ENCODE assay signal across 18 cellular contexts in genomic region chr7:76428149-76428823, GRCh38. TPM values are rescaled to one million over a fixed set of nuclear protein-coding genes. Genes with fewer than 3 reads are reported as not detected.
"Had no signal": no experiment of that assay in that cellular context is flagged by ENCODE, and none has a peak within 500 bp of the region (broad histone marks: within the 10 kb centered on the region; RNA-seq: fewer than 3 reads in every experiment).

No MANE protein-coding gene starts in this region.

- H3K36me3 Mint-ChIP-seq: activated naive CD8-positive, alpha-beta T cell treated with anti-CD3 and anti-CD28 coated beads, Interleukin-2, amount 10 ng/mL, durations not matched to agents 7 days and 5 days; memory B cell had no signal

- H3K27ac ChIP-seq: epithelial cell of prostate, heart left ventricle, skin epidermis, tibial nerve, vagina had no signal

- H3K4me3 ChIP-seq: heart left ventricle, skin epidermis, tibial nerve, vagina had no signal

- H3K9me3 Mint-ChIP-seq: activated naive CD8-positive, alpha-beta T cell treated with anti-CD3 and anti-CD28 coated beads, Interleukin-2, amount 10 ng/mL, durations not matched to agents 7 days and 5 days; effector memory CD8-positive, alpha-beta T cell; memory B cell; naive thymus-derived CD8-positive, alpha-beta T cell; T-helper 1 cell treated with Interleukin-12 subunit alpha and Interleukin-12 subunit beta and Interleukin-4 antibody, amounts not matched to agents 30 μg/mL and 1 μg/mL, for 36 hours had no signal

- ATAC-seq: effector memory CD8-positive, alpha-beta T cell; left lobe of liver; naive thymus-derived CD8-positive, alpha-beta T cell had no signal

- H3K27me3 Mint-ChIP-seq: activated naive CD8-positive, alpha-beta T cell treated with anti-CD3 and anti-CD28 coated beads, Interleukin-2, amount 10 ng/mL, durations not matched to agents 7 days and 5 days had no signal

- H3K27ac Mint-ChIP-seq: activated naive CD8-positive, alpha-beta T cell treated with anti-CD3 and anti-CD28 coated beads, Interleukin-2, amount 10 ng/mL, durations not matched to agents 7 days and 5 days; effector memory CD8-positive, alpha-beta T cell; memory B cell; T-helper 1 cell treated with Interleukin-12 subunit alpha and Interleukin-12 subunit beta and Interleukin-4 antibody, amounts not matched to agents 30 μg/mL and 1 μg/mL, for 36 hours had no signal

- H3K9me3 ChIP-seq: heart left ventricle, tibial nerve, vagina had no signal

- H3K27me3 ChIP-seq: heart left ventricle, vagina had no signal

- DNase-seq: activated CD4-positive, alpha-beta T cell treated with anti-CD3 and anti-CD28 coated beads for 48 hours; activated naive CD8-positive, alpha-beta T cell treated with anti-CD3 and anti-CD28 coated beads, Interleukin-2, amount 10 ng/mL, durations not matched to agents 7 days and 5 days; cerebellar nuclear complex; effector memory CD8-positive, alpha-beta T cell; islet precursor cell; naive thymus-derived CD8-positive, alpha-beta T cell; occipital lobe; stimulated activated CD4-positive, alpha-beta T cell treated with anti-CD3 and anti-CD28 coated beads, Interleukin-15, amount 100 ng/mL, for 24 hours; stimulated activated CD4-positive, alpha-beta T cell treated with anti-CD3 and anti-CD28 coated beads, Interleukin-4, amount 100 ng/mL, for 1 hour; stimulated activated naive CD4-positive, alpha-beta T cell treated with Interleukin-2 at 50 U/mL for 16 hours had no signal

- H3K4me3 Mint-ChIP-seq: activated naive CD8-positive, alpha-beta T cell treated with anti-CD3 and anti-CD28 coated beads, Interleukin-2, amount 10 ng/mL, durations not matched to agents 7 days and 5 days; effector memory CD8-positive, alpha-beta T cell; memory B cell; naive thymus-derived CD8-positive, alpha-beta T cell; T-helper 1 cell treated with Interleukin-12 subunit alpha and Interleukin-12 subunit beta and Interleukin-4 antibody, amounts not matched to agents 30 μg/mL and 1 μg/mL, for 36 hours had no signal

- H3K36me3 ChIP-seq: heart left ventricle, vagina had no signal

RNA-seq across cellular contexts. Expression of gene SSC4D, which starts 18.8 kb away (rescaled TPM):
- total RNA-seq: naive thymus-derived CD8-positive, alpha-beta T cell; vagina had no signal
